Comparison of ENCODE assay signal across 8 cellular contexts in genomic region chr15:24955549-24955929, GRCh38. TPM values are rescaled to one million over a fixed set of nuclear protein-coding genes. Genes with fewer than 3 reads are reported as not detected.
DNase-seq lines count a peak whose midpoint lies in the region; ATAC-seq, FAIRE-seq and TF ChIP-seq lines count a peak whose summit lies in the region.

No MANE protein-coding gene starts in this region.

- H3K4me1 ChIP-seq in ectodermal cell (ENCODE audit: control insufficient read depth, insufficient read depth, low read length), result no peaks in the 10 kb centered on the region

- WGBS in ectodermal cell, 2 experiments, result 42 to 48% methylated on average over 30 of the region's 30 CpGs

- no peaks in the 10 kb centered on the region for H3K27me3 ChIP-seq in ectodermal cell (ENCODE audit: control insufficient read depth, insufficient read depth, low read length, poor library complexity, severe bottlenecking)

- no peak for FAIRE-seq in urothelium cell line (lab: Jason Lieb, UNC)
- FAIRE-seq in GM12891 (lab: Jason Lieb, UNC), result no peak

- peak; percentile 1 for ATAC-seq in GM18511 (IDR thresholded peaks at IDR 0.05; ENCODE audit: unreplicated experiment)

- H3K9me3 ChIP-seq in ectodermal cell (ENCODE audit: control insufficient read depth, low read length), result peaks cover 2% of the 10 kb centered on the region

- H3K27ac ChIP-seq in ectodermal cell (ENCODE audit: insufficient read depth, low read depth, low read length, poor library complexity, severe bottlenecking), result peak overlapping the region; percentile 89

- TF ChIP-seq POLR2A in GM12891 (IDR thresholded peaks at IDR 0.05; ENCODE audit: low read depth, low read length), result no peak

- DNase-seq in activated CD4-positive, alpha-beta T cell treated with anti-CD3 and anti-CD28 coated beads for 4 hours, result peak; percentile 1 to 2
- DNase-seq in myocyte (ENCODE audit: low read depth) (peak; percentile 3), urothelium cell line (ENCODE audit: low spot score) (peak; percentile 2), LoVo (ENCODE audit: low spot score) (no peak), GM12891 (ENCODE audit: insufficient read length, low spot score) (no peak), NCI-H187 treated with DMSO at 0.1 percent for 48 hours (lab: John Stamatoyannopoulos, UW) (no peak)

- peak overlapping the region; percentile 74 for H3K4me3 ChIP-seq in ectodermal cell (ENCODE audit: insufficient read depth, low read depth, low read length)

- peaks cover 2% of the 10 kb centered on the region for H3K36me3 ChIP-seq in ectodermal cell (ENCODE audit: control insufficient read depth, insufficient read depth, low read length)

TF ChIP-seq in GM12891, 5 proteins besides CTCF, POLR2A, EP300 and RAD21:
- no peak for TF ChIP-seq PAX5 (IDR thresholded peaks at IDR 0.05; ENCODE audit: insufficient read depth, low read length, severe bottlenecking)
- TF ChIP-seq SPI1 (IDR thresholded peaks at IDR 0.05; ENCODE audit: low read depth, low read length), result no peak
- TF ChIP-seq TAF1 (IDR thresholded peaks at IDR 0.05; ENCODE audit: low read depth, low read length), result no peak
- TF ChIP-seq POLR2AphosphoS5 (IDR thresholded peaks at IDR 0.05; ENCODE audit: low read depth, low read length), result no peak
- no peak for TF ChIP-seq POU2F2 (IDR thresholded peaks at IDR 0.05; ENCODE audit: low read depth, low read length)
TF ChIP-seq in GM12891: peak in this region for 0.

RNA-seq across cellular contexts. Expression of gene SNRPN, which starts 0.8 kb away (rescaled TPM):
- 285 TPM for polyA plus RNA-seq in ectodermal cell (2013, experiment 1 of 4)
- 286 TPM for polyA plus RNA-seq in ectodermal cell (2013, experiment 2 of 4)
- 253 TPM for polyA plus RNA-seq in ectodermal cell (2013, experiment 3 of 4)
- 276 TPM for polyA plus RNA-seq in ectodermal cell (2013, experiment 4 of 4)
- 504 and 564 TPM in 2 replicates for total RNA-seq in myocyte
- polyA plus RNA-seq in myocyte (2012), result 343 TPM
- 51.2 TPM for polyA plus RNA-seq in GM12891 (2012; ENCODE audit: low read depth, missing spikeins)

RNA-seq across cellular contexts. Expression of gene SNURF, which starts 0.8 kb away (rescaled TPM):
- 21.4 TPM for polyA plus RNA-seq in ectodermal cell (2013, experiment 1 of 4)
- polyA plus RNA-seq in ectodermal cell (2013, experiment 2 of 4), result 26.3 TPM
- polyA plus RNA-seq in ectodermal cell (2013, experiment 3 of 4), result 43.8 TPM
- 38.5 TPM for polyA plus RNA-seq in ectodermal cell (2013, experiment 4 of 4)
- 13.9 and 19.6 TPM in 2 replicates for total RNA-seq in myocyte
- 211 TPM for polyA plus RNA-seq in myocyte (2012)
- polyA plus RNA-seq in GM12891 (2012; ENCODE audit: low read depth, missing spikeins), result 10.0 TPM

Comparison
In these comparisons a context has a peak if more than half of its experiments do, and no peak if none do; other contexts are left out.
1. DNase-seq: peak in activated CD4-positive, alpha-beta T cell treated with anti-CD3 and anti-CD28 coated beads for 4 hours (2 of 2), myocyte (single experiment) and urothelium cell line (single experiment); none in LoVo (single experiment), GM12891 (single experiment) and NCI-H187 treated with DMSO at 0.1 percent for 48 hours (single experiment).